Comparison of ENCODE assay signal across 1 cellular context in the genomic region with DNA sequence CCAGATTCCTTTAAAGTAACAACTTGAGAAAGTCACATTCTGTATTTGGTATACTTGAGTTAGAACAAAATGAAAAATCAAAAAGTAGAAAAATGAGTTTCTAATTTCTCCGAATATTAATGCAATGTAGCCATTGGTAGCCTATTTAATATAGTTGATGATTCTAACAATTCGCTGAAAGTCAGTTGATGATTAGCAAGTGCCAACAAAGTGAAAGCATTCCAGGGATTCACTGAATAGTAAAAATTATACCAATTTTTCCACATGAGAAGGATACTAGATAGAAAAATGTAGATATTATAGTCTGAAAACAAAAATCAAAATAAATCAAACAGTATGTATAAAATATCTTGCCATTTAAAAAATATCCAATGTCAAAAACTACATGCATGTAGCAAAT.
TF ChIP-seq lines count a peak whose summit lies in the region.

No MANE protein-coding gene starts in this region.

TF ChIP-seq in SK-N-SH, 30 proteins besides CTCF, POLR2A, EP300 and RAD21 (continued from another document):
- TF ChIP-seq, protein P1, sequence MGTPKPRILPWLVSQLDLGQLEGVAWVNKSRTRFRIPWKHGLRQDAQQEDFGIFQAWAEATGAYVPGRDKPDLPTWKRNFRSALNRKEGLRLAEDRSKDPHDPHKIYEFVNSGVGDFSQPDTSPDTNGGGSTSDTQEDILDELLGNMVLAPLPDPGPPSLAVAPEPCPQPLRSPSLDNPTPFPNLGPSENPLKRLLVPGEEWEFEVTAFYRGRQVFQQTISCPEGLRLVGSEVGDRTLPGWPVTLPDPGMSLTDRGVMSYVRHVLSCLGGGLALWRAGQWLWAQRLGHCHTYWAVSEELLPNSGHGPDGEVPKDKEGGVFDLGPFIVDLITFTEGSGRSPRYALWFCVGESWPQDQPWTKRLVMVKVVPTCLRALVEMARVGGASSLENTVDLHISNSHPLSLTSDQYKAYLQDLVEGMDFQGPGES (IDR thresholded peaks at IDR 0.05; ENCODE audit: low read depth, low read length): no peak
- no peak for TF ChIP-seq RFX5 (IDR thresholded peaks at IDR 0.05; ENCODE audit: low read length)
- TF ChIP-seq ELF1 (IDR thresholded peaks at IDR 0.05): no peak
TF ChIP-seq in SK-N-SH: peak in this region for 0.
